Comparison of ENCODE assay signal across 1 cellular context in the genomic region with DNA sequence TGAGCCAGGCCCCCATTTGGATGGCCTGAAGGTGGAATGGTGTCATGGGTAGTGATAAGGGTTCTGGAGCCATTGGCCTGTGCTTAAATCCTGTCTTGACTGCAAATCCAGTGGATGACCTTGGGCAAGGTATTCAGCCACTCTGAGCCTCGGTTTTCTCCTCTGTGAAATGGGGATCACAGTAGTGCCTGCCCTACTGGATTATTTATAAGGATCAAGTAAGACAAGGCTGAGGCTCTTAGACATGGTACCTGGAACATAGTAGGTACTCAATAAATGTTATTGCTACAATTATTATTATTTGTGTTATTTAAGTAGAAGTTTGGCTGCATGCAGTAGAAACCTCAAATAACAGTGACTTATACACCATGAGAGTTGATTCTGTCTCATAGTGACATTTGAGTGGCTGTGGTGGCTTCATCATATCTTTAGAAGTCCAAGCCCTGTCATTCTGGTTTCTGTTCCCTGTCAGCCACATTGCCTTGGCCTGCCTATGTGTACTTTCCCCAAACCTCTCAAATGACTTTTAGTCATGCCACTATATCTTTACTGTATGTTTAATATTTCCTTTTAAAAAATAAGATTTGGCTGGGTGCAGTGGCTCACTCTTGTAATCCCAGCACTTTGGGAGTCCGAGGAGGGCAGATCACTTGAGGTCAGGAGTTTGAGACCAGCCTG.
TF ChIP-seq lines count a peak whose summit lies in the region.

No MANE protein-coding gene starts in this region.

TF ChIP-seq in GM12878, 131 proteins besides CTCF, POLR2A, EP300 and RAD21 (continued from another document and continues in another):
- TF ChIP-seq, protein P1, sequence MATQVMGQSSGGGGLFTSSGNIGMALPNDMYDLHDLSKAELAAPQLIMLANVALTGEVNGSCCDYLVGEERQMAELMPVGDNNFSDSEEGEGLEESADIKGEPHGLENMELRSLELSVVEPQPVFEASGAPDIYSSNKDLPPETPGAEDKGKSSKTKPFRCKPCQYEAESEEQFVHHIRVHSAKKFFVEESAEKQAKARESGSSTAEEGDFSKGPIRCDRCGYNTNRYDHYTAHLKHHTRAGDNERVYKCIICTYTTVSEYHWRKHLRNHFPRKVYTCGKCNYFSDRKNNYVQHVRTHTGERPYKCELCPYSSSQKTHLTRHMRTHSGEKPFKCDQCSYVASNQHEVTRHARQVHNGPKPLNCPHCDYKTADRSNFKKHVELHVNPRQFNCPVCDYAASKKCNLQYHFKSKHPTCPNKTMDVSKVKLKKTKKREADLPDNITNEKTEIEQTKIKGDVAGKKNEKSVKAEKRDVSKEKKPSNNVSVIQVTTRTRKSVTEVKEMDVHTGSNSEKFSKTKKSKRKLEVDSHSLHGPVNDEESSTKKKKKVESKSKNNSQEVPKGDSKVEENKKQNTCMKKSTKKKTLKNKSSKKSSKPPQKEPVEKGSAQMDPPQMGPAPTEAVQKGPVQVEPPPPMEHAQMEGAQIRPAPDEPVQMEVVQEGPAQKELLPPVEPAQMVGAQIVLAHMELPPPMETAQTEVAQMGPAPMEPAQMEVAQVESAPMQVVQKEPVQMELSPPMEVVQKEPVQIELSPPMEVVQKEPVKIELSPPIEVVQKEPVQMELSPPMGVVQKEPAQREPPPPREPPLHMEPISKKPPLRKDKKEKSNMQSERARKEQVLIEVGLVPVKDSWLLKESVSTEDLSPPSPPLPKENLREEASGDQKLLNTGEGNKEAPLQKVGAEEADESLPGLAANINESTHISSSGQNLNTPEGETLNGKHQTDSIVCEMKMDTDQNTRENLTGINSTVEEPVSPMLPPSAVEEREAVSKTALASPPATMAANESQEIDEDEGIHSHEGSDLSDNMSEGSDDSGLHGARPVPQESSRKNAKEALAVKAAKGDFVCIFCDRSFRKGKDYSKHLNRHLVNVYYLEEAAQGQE (IDR thresholded peaks at IDR 0.05; ENCODE audit: low read depth, low read length): no peak
- TF ChIP-seq POLR2AphosphoS2 (IDR thresholded peaks at IDR 0.05; ENCODE audit: low read depth, low read length): no peak
- TF ChIP-seq, protein P2, sequence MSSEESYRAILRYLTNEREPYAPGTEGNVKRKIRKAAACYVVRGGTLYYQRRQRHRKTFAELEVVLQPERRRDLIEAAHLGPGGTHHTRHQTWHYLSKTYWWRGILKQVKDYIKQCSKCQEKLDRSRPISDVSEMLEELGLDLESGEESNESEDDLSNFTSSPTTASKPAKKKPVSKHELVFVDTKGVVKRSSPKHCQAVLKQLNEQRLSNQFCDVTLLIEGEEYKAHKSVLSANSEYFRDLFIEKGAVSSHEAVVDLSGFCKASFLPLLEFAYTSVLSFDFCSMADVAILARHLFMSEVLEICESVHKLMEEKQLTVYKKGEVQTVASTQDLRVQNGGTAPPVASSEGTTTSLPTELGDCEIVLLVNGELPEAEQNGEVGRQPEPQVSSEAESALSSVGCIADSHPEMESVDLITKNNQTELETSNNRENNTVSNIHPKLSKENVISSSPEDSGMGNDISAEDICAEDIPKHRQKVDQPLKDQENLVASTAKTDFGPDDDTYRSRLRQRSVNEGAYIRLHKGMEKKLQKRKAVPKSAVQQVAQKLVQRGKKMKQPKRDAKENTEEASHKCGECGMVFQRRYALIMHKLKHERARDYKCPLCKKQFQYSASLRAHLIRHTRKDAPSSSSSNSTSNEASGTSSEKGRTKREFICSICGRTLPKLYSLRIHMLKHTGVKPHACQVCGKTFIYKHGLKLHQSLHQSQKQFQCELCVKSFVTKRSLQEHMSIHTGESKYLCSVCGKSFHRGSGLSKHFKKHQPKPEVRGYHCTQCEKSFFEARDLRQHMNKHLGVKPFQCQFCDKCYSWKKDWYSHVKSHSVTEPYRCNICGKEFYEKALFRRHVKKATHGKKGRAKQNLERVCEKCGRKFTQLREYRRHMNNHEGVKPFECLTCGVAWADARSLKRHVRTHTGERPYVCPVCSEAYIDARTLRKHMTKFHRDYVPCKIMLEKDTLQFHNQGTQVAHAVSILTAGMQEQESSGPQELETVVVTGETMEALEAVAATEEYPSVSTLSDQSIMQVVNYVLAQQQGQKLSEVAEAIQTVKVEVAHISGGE (CRISPR knock-in tag; IDR thresholded peaks at IDR 0.05): no peak
- TF ChIP-seq, protein P3, sequence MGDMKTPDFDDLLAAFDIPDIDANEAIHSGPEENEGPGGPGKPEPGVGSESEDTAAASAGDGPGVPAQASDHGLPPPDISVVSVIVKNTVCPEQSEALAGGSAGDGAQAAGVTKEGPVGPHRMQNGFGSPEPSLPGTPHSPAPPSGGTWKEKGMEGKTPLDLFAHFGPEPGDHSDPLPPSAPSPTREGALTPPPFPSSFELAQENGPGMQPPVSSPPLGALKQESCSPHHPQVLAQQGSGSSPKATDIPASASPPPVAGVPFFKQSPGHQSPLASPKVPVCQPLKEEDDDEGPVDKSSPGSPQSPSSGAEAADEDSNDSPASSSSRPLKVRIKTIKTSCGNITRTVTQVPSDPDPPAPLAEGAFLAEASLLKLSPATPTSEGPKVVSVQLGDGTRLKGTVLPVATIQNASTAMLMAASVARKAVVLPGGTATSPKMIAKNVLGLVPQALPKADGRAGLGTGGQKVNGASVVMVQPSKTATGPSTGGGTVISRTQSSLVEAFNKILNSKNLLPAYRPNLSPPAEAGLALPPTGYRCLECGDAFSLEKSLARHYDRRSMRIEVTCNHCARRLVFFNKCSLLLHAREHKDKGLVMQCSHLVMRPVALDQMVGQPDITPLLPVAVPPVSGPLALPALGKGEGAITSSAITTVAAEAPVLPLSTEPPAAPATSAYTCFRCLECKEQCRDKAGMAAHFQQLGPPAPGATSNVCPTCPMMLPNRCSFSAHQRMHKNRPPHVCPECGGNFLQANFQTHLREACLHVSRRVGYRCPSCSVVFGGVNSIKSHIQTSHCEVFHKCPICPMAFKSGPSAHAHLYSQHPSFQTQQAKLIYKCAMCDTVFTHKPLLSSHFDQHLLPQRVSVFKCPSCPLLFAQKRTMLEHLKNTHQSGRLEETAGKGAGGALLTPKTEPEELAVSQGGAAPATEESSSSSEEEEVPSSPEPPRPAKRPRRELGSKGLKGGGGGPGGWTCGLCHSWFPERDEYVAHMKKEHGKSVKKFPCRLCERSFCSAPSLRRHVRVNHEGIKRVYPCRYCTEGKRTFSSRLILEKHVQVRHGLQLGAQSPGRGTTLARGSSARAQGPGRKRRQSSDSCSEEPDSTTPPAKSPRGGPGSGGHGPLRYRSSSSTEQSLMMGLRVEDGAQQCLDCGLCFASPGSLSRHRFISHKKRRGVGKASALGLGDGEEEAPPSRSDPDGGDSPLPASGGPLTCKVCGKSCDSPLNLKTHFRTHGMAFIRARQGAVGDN (IDR thresholded peaks at IDR 0.05): peak; percentile 71
- no peak for TF ChIP-seq SMAD5 (IDR thresholded peaks at IDR 0.05; ENCODE audit: low read depth)
- no peak; the same call in 1 of the 2 replicates for TF ChIP-seq ESRRA (IDR thresholded peaks at IDR 0.05; ENCODE audit: low read length)
- no peak for TF ChIP-seq ZBED1 (IDR thresholded peaks at IDR 0.05; ENCODE audit: borderline replicate concordance)
- no peak for TF ChIP-seq HCFC1 (IDR thresholded peaks at IDR 0.05; ENCODE audit: low read length)
- TF ChIP-seq, protein P4, sequence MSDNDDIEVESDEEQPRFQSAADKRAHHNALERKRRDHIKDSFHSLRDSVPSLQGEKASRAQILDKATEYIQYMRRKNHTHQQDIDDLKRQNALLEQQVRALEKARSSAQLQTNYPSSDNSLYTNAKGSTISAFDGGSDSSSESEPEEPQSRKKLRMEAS (IDR thresholded peaks at IDR 0.05; ENCODE audit: low read depth, low read length): 0 out of 2 replicates have a peak, but pooled peaks have one; percentile 41
- TF ChIP-seq GABPA (IDR thresholded peaks at IDR 0.05; ENCODE audit: low read depth): no peak
- TF ChIP-seq EED (IDR thresholded peaks at IDR 0.05; ENCODE audit: low read depth): no peak
- TF ChIP-seq, protein P5, sequence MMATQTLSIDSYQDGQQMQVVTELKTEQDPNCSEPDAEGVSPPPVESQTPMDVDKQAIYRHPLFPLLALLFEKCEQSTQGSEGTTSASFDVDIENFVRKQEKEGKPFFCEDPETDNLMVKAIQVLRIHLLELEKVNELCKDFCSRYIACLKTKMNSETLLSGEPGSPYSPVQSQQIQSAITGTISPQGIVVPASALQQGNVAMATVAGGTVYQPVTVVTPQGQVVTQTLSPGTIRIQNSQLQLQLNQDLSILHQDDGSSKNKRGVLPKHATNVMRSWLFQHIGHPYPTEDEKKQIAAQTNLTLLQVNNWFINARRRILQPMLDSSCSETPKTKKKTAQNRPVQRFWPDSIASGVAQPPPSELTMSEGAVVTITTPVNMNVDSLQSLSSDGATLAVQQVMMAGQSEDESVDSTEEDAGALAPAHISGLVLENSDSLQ (IDR thresholded peaks at IDR 0.05): peak; percentile 93
- TF ChIP-seq PAX5 (IDR thresholded peaks at IDR 0.05; ENCODE audit: borderline replicate concordance, low read depth, low read length): 0 out of 2 replicates have a peak, but pooled peaks have one; percentile 35
- TF ChIP-seq SREBF1 (IDR thresholded peaks at IDR 0.05; ENCODE audit: low read length): no peak
- peak; percentile 88 for TF ChIP-seq RUNX3 (IDR thresholded peaks at IDR 0.05; ENCODE audit: low read length)
- no peak for TF ChIP-seq ETV6 (conservative IDR thresholded peaks at IDR 0.05 in 1 of 2, IDR thresholded peaks at IDR 0.05 in 1 of 2; ENCODE audit: borderline replicate concordance in 1 of 2, low read depth in 1 of 2)
- TF ChIP-seq, protein P6, sequence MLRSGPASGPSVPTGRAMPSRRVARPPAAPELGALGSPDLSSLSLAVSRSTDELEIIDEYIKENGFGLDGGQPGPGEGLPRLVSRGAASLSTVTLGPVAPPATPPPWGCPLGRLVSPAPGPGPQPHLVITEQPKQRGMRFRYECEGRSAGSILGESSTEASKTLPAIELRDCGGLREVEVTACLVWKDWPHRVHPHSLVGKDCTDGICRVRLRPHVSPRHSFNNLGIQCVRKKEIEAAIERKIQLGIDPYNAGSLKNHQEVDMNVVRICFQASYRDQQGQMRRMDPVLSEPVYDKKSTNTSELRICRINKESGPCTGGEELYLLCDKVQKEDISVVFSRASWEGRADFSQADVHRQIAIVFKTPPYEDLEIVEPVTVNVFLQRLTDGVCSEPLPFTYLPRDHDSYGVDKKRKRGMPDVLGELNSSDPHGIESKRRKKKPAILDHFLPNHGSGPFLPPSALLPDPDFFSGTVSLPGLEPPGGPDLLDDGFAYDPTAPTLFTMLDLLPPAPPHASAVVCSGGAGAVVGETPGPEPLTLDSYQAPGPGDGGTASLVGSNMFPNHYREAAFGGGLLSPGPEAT (IDR thresholded peaks at IDR 0.05; ENCODE audit: low read depth): peak; percentile 67; the same call in 1 of the 2 replicates
- TF ChIP-seq, protein P7, sequence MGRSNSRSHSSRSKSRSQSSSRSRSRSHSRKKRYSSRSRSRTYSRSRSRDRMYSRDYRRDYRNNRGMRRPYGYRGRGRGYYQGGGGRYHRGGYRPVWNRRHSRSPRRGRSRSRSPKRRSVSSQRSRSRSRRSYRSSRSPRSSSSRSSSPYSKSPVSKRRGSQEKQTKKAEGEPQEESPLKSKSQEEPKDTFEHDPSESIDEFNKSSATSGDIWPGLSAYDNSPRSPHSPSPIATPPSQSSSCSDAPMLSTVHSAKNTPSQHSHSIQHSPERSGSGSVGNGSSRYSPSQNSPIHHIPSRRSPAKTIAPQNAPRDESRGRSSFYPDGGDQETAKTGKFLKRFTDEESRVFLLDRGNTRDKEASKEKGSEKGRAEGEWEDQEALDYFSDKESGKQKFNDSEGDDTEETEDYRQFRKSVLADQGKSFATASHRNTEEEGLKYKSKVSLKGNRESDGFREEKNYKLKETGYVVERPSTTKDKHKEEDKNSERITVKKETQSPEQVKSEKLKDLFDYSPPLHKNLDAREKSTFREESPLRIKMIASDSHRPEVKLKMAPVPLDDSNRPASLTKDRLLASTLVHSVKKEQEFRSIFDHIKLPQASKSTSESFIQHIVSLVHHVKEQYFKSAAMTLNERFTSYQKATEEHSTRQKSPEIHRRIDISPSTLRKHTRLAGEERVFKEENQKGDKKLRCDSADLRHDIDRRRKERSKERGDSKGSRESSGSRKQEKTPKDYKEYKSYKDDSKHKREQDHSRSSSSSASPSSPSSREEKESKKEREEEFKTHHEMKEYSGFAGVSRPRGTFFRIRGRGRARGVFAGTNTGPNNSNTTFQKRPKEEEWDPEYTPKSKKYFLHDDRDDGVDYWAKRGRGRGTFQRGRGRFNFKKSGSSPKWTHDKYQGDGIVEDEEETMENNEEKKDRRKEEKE (IDR thresholded peaks at IDR 0.05): no peak
- TF ChIP-seq SPI1 (IDR thresholded peaks at IDR 0.05; ENCODE audit: borderline replicate concordance, insufficient read depth, low read depth, low read length): peak; percentile 88
- no peak for TF ChIP-seq RB1 (IDR thresholded peaks at IDR 0.05; ENCODE audit: borderline replicate concordance)
- no peak for TF ChIP-seq BRCA1 (IDR thresholded peaks at IDR 0.05; ENCODE audit: low read depth, low read length)
- 0 out of 4 replicates have a peak, but pooled peaks have one; percentile 9 to 11 for TF ChIP-seq BHLHE40 (IDR thresholded peaks at IDR 0.05; ENCODE audit: borderline replicate concordance in 1 of 2, low read depth in 2 of 2, low read length in 1 of 2)
- no peak for TF ChIP-seq IKZF1 (conservative IDR thresholded peaks at IDR 0.05)
- peak; percentile 57; the same call in 1 of the 2 replicates for TF ChIP-seq TCF7 (IDR thresholded peaks at IDR 0.05; ENCODE audit: borderline replicate concordance)
- TF ChIP-seq MEF2A (IDR thresholded peaks at IDR 0.05; ENCODE audit: insufficient read depth, low read depth, low read length): no peak
- 0 out of 2 replicates have a peak, but pooled peaks have one; percentile 58 for TF ChIP-seq MTA2 (IDR thresholded peaks at IDR 0.05; ENCODE audit: low read depth)
- TF ChIP-seq GATAD2B (conservative IDR thresholded peaks at IDR 0.05; ENCODE audit: low read depth): no peak
- TF ChIP-seq ZNF217 (IDR thresholded peaks at IDR 0.05): peak; percentile 98
- TF ChIP-seq IKZF2 (IDR thresholded peaks at IDR 0.05): peak; percentile 62 to 70; a peak in 3 of 4 replicates
- TF ChIP-seq SUPT20H (IDR thresholded peaks at IDR 0.05; ENCODE audit: borderline replicate concordance, control insufficient read depth, low read depth, low read length): no peak
- TF ChIP-seq CREB1 (IDR thresholded peaks at IDR 0.05; ENCODE audit: low read depth): peak; percentile 57; the same call in 1 of the 2 replicates
- TF ChIP-seq SMC3 (IDR thresholded peaks at IDR 0.05; ENCODE audit: borderline replicate concordance, low read length): no peak
- TF ChIP-seq NR2C1 (IDR thresholded peaks at IDR 0.05): no peak
- peak; percentile 44; the same call in 1 of the 2 replicates for TF ChIP-seq BACH1 (IDR thresholded peaks at IDR 0.05; ENCODE audit: borderline replicate concordance)
- TF ChIP-seq, protein P8, sequence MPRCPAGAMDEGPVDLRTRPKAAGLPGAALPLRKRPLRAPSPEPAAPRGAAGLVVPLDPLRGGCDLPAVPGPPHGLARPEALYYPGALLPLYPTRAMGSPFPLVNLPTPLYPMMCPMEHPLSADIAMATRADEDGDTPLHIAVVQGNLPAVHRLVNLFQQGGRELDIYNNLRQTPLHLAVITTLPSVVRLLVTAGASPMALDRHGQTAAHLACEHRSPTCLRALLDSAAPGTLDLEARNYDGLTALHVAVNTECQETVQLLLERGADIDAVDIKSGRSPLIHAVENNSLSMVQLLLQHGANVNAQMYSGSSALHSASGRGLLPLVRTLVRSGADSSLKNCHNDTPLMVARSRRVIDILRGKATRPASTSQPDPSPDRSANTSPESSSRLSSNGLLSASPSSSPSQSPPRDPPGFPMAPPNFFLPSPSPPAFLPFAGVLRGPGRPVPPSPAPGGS (IDR thresholded peaks at IDR 0.05; ENCODE audit: borderline replicate concordance, insufficient read depth, low read depth, low read length, poor library complexity, severe bottlenecking): no peak
- no peak for TF ChIP-seq ZZZ3 (IDR thresholded peaks at IDR 0.05; ENCODE audit: control insufficient read depth, insufficient read length, low read depth)
- no peak for TF ChIP-seq CHD4 (IDR thresholded peaks at IDR 0.05)
- TF ChIP-seq CHD2 (IDR thresholded peaks at IDR 0.05; ENCODE audit: borderline replicate concordance, low read depth, low read length): peak; percentile 55; the same call in 1 of the 2 replicates
